In genomic region chrX:134571831-134572230, GRCh38 we compare ENCODE assay signal across 22 cellular contexts.
DNase-seq lines count a peak whose midpoint lies in the region; ATAC-seq, FAIRE-seq and TF ChIP-seq lines count a peak whose summit lies in the region.
"Had no signal": no experiment of that assay in that cellular context is flagged by ENCODE, and none has a peak within 500 bp of the region (broad histone marks: within the 10 kb centered on the region; RNA-seq: fewer than 3 reads in every experiment).

No MANE protein-coding gene starts in this region.

- H3K36me3 Mint-ChIP-seq in nephron (ENCODE audit: low read depth): no peaks in the 10 kb centered on the region
- H3K36me3 Mint-ChIP-seq: activated naive CD4-positive, alpha-beta T cell treated with anti-CD3 and anti-CD28 coated beads, Interleukin-2, amount 50 U/mL, for 72 hours; CD4-positive, alpha-beta memory T cell had no signal

- H3K36me3 ChIP-seq in right atrium auricular region: no peaks in the 10 kb centered on the region
- H3K36me3 ChIP-seq: neutrophil had no signal

- no peaks in the 10 kb centered on the region for H3K9me3 Mint-ChIP-seq in nephron
- H3K9me3 Mint-ChIP-seq: activated naive CD4-positive, alpha-beta T cell treated with anti-CD3 and anti-CD28 coated beads, Interleukin-2, amount 50 U/mL, for 72 hours; activated T-cell treated with anti-CD3 and anti-CD28 coated beads, Interleukin-2, amount 50 U/mL, for 72 hours; CD4-positive, alpha-beta memory T cell had no signal

- H3K27ac ChIP-seq in right atrium auricular region: no peak overlapping the region
- H3K27ac ChIP-seq: epithelial cell of prostate, neutrophil had no signal

- H3K27me3 ChIP-seq in right atrium auricular region: no peaks in the 10 kb centered on the region
- H3K27me3 ChIP-seq: neutrophil had no signal

- H3K27me3 Mint-ChIP-seq in nephron (ENCODE audit: low read depth): no peaks in the 10 kb centered on the region
- H3K27me3 Mint-ChIP-seq: CD4-positive, alpha-beta memory T cell had no signal

- ATAC-seq in HG03097 (IDR thresholded peaks at IDR 0.05; ENCODE audit: low FRiP score, unreplicated experiment): no peak
- ATAC-seq: activated CD4-positive, CD25-positive, alpha-beta regulatory T cell treated with anti-CD3 and anti-CD28 coated beads, Interleukin-2, amount 50 U/mL, for 24 hours; activated naive CD4-positive, alpha-beta T cell treated with anti-CD3 and anti-CD28 coated beads, Interleukin-2, amount 50 U/mL, for 72 hours; activated T-cell treated with anti-CD3 and anti-CD28 coated beads, Interleukin-2, amount 50 U/mL, for 72 hours; left cardiac atrium had no signal

- H3K4me3 Mint-ChIP-seq in nephron: peak overlapping the region; percentile 37 to 64 (median 64)
- H3K4me3 Mint-ChIP-seq: activated T-cell treated with anti-CD3 and anti-CD28 coated beads, Interleukin-2, amount 50 U/mL, for 72 hours; CD4-positive, alpha-beta memory T cell had no signal

- DNase-seq in NCI-H69 (lab: John Stamatoyannopoulos, UW): peak; percentile 56
- peak; percentile 45 for DNase-seq in dermis blood vessel endothelial cell
- DNase-seq in DMS 273 treated with DMSO at 0.1 percent for 48 hours (lab: John Stamatoyannopoulos, UW): no peak
- DNase-seq in right atrium auricular region (ENCODE audit: low spot score): no peak
- no peak for DNase-seq in stimulated activated naive CD4-positive, alpha-beta T cell (lab: John Stamatoyannopoulos, UW)
- DNase-seq: activated T-cell treated with anti-CD3 and anti-CD28 coated beads, Interleukin-2, amount 50 U/mL, for 72 hours; CD4-positive, alpha-beta memory T cell; cortex of kidney; DMS79 treated with DMSO at 0.1 percent for 48 hours; left cardiac atrium; NCI-H1436 treated with DMSO at 0.1 percent for 48 hours; NCI-H82; OCI-M1; retina had no signal

- peak; percentile 13 for FAIRE-seq in G401.6 (lab: Jason Lieb, UNC)
- FAIRE-seq: GM18507 had no signal

- no peak overlapping the region for H3K4me3 ChIP-seq in right atrium auricular region

- TF ChIP-seq CTCF in nephron (IDR thresholded peaks at IDR 0.05; ENCODE audit: unreplicated experiment in 3 of 3) (no peak), right atrium auricular region (IDR thresholded peaks at IDR 0.05) (no peak)

- peaks cover 55% of the 10 kb centered on the region for H3K4me1 Mint-ChIP-seq in nephron
- H3K4me1 Mint-ChIP-seq: CD4-positive, alpha-beta memory T cell had no signal

- no peaks in the 10 kb centered on the region for H3K9me3 ChIP-seq in right atrium auricular region
- H3K9me3 ChIP-seq: neutrophil had no signal

- no peaks in the 10 kb centered on the region for H3K4me1 ChIP-seq in right atrium auricular region

- peak overlapping the region; percentile 96 to 99 (median 99) for H3K27ac Mint-ChIP-seq in nephron
- H3K27ac Mint-ChIP-seq: activated naive CD4-positive, alpha-beta T cell treated with anti-CD3 and anti-CD28 coated beads, Interleukin-2, amount 50 U/mL, for 72 hours; activated T-cell treated with anti-CD3 and anti-CD28 coated beads, Interleukin-2, amount 50 U/mL, for 72 hours; CD4-positive, alpha-beta memory T cell had no signal

Comparison
In these comparisons a context has a peak if more than half of its experiments do, and no peak if none do; other contexts are left out.
1. DNase-seq: peak in NCI-H69 (single experiment) and dermis blood vessel endothelial cell (single experiment); none in DMS 273 treated with DMSO at 0.1 percent for 48 hours (single experiment), right atrium auricular region (single experiment) and stimulated activated naive CD4-positive, alpha-beta T cell (0 of 6).